14 cellular contexts compared by ENCODE assay signal in genomic region chr17:18677381-18677780, GRCh38. TPM values are rescaled to one million over a fixed set of nuclear protein-coding genes. Genes with fewer than 3 reads are reported as not detected.
"Had no signal": no experiment of that assay in that cellular context is flagged by ENCODE, and none has a peak within 500 bp of the region (broad histone marks: within the 10 kb centered on the region; RNA-seq: fewer than 3 reads in every experiment).

No MANE protein-coding gene starts in this region.

RNA-seq across cellular contexts. Expression of gene TBC1D28, which starts 33.2 kb away (rescaled TPM):
- total RNA-seq: stomach, subcutaneous adipose tissue, suprapubic skin, temporal lobe, thoracic aorta, thyroid gland, tibial nerve, transverse colon, upper lobe of left lung, upper lobe of right lung, ureter, urinary bladder, uterus, vagina had no signal
